8 cellular contexts compared by ENCODE assay signal in the genomic region with DNA sequence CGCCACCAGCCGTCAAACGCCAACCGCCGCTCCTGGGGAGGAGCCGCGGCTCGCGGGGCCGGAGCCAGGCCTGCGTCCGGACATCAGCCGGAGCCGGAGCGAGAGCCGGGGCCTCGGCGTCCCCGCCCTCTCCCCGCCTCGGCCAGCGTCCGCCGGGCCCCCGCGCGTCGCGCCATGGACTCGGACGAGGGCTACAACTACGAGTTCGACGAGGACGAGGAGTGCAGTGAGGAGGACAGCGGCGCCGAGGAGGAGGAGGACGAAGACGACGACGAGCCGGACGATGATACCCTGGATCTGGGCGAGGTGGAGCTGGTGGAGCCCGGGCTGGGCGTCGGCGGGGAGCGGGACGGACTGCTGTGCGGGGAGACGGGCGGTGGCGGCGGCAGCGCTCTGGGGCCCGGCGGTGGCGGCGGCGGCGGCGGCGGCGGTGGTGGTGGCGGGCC. TPM values are rescaled to one million over a fixed set of nuclear protein-coding genes. Genes with fewer than 3 reads are reported as not detected.
DNase-seq lines count a peak whose midpoint lies in the region; ATAC-seq and TF ChIP-seq lines count a peak whose summit lies in the region.

No MANE protein-coding gene starts in this region.

- ATAC-seq in activated T-cell treated with anti-CD3 and anti-CD28 coated beads, Interleukin-2, amount 50 U/mL, for 4 hours, result peak; percentile 23 to 38
- ATAC-seq in right lobe of liver, result peak in 1 of 4 donors; percentile 3

- WGBS in right lobe of liver (ENCODE audit: insufficient coverage, low coverage, low lambda C conversion rate, missing lambda C conversion rate), result 2% methylated on average over 24 of the region's 67 CpGs
- 1% methylated on average over 35 of the region's 67 CpGs; no CpG with 5 or more reads in 1 of the 2 donors for WGBS in thyroid gland, 2 donors

- CTCF ChIA-PET in GM10248 (lab: Yijun Ruan, JAX), result interaction anchor here (3.6 kb wide), 1 partner anchor 11 kb away, joined by 15 read pairs; no protein-coding TSS in a partner anchor

- H3K27me3 ChIP-seq in breast epithelium (no peaks in the 10 kb centered on the region), right lobe of liver (no peaks in the 10 kb centered on the region), thyroid gland (no peaks in the 10 kb centered on the region)

- peaks cover 46% of the 10 kb centered on the region for H3K4me1 Mint-ChIP-seq in activated T-cell treated with anti-CD3 and anti-CD28 coated beads, Interleukin-2, amount 50 U/mL, for 4 hours (ENCODE audit: low read depth)

- H3K9me3 ChIP-seq in breast epithelium (no peaks in the 10 kb centered on the region), right lobe of liver (no peaks in the 10 kb centered on the region), thyroid gland (no peaks in the 10 kb centered on the region)

- H3K9me3 Mint-ChIP-seq in activated T-cell treated with anti-CD3 and anti-CD28 coated beads, Interleukin-2, amount 50 U/mL, for 4 hours, result no peaks in the 10 kb centered on the region

- no peaks in the 10 kb centered on the region for H3K27me3 Mint-ChIP-seq in activated T-cell treated with anti-CD3 and anti-CD28 coated beads, Interleukin-2, amount 50 U/mL, for 4 hours (ENCODE audit: low read depth)

- peaks cover 17% of the 10 kb centered on the region for H3K36me3 Mint-ChIP-seq in activated T-cell treated with anti-CD3 and anti-CD28 coated beads, Interleukin-2, amount 50 U/mL, for 4 hours (ENCODE audit: insufficient read depth)

- TF ChIP-seq CTCF in breast epithelium (IDR thresholded peaks at IDR 0.05) (no peak), right lobe of liver (IDR thresholded peaks at IDR 0.05) (no peak), thyroid gland (IDR thresholded peaks at IDR 0.05) (no peak), GM10248 (IDR thresholded peaks at IDR 0.05; ENCODE audit: control extremely low read depth, extremely low read depth, low read depth, missing control alignments) (no peak)

- intact Hi-C loops in breast epithelium (cut with DNase I; ENCODE audit: low total_unique reads), result no loop called here
- intact Hi-C loops in right lobe of liver (cut with DNase I), result no loop called here
- intact Hi-C loops in thyroid gland (cut with DNase I), result loop anchor here (10.0 kb wide), 1 partner anchor 90 kb away; no protein-coding TSS in a partner anchor

- H3K4me1 ChIP-seq in breast epithelium (peaks cover 6 to 19% of the 10 kb centered on the region in 2 donors), right lobe of liver (peaks cover 0 to 31% (median 7%) of the 10 kb centered on the region in 4 donors), thyroid gland (peaks cover 26 to 36% of the 10 kb centered on the region in 2 donors)

- TF ChIP-seq POLR2A in breast epithelium (IDR thresholded peaks at IDR 0.05) (no peak), right lobe of liver (IDR thresholded peaks at IDR 0.05) (no peak), thyroid gland (IDR thresholded peaks at IDR 0.05) (no peak)

- DNase-seq in activated T-cell treated with anti-CD3 and anti-CD28 coated beads, Interleukin-2, amount 50 U/mL, for 4 hours, result no peak
- DNase-seq in activated T-cell treated with anti-CD3 and anti-CD28 coated beads, Interleukin-2, amount 50 U/mL, for 48 hours, result no peak
- peak; percentile 3 for DNase-seq in HT1080 (ENCODE audit: low read depth)
- peak in 1 of 2 donors; percentile 56 for DNase-seq in breast epithelium (ENCODE audit: low spot score in 2 of 2)
- peak in 1 of 3 donors; percentile 52 for DNase-seq in right lobe of liver
- no peak for DNase-seq in thyroid gland
- no peak for DNase-seq in GM10248 (ENCODE audit: extremely low spot score)
- DNase-seq in medulla oblongata (ENCODE audit: extremely low spot score), result no peak

- H3K27ac ChIP-seq in breast epithelium (peak overlapping the region; percentile 100), right lobe of liver (peak overlapping the region; percentile 98 to 100 (median 100)), thyroid gland (peak overlapping the region; percentile 98 to 99 (median 98))

- H3K36me3 ChIP-seq in breast epithelium (no peaks in the 10 kb centered on the region), right lobe of liver (peaks cover 0 to 6% (median 0%) of the 10 kb centered on the region in 4 donors), thyroid gland (no peaks in the 10 kb centered on the region)

- H3K4me3 ChIP-seq in breast epithelium (peak overlapping the region; percentile 88 to 93 (median 92)), right lobe of liver (peak overlapping the region; percentile 68 to 84 (median 74)), thyroid gland (replicated peaks in 1 of 3) (peak overlapping the region; percentile 42 to 90 (median 52))

- H3K4me3 Mint-ChIP-seq in activated T-cell treated with anti-CD3 and anti-CD28 coated beads, Interleukin-2, amount 50 U/mL, for 4 hours, result peak overlapping the region; percentile 95

- POLR2A ChIA-PET in GM10248 (lab: Yijun Ruan, JAX), result no interaction called here

RNA-seq across cellular contexts. Expression of a gene that starts 0.4 kb away (rescaled TPM):
- 100 to 1,000 TPM; 154 to 167 (median 164) TPM for total RNA-seq in activated T-cell treated with anti-CD3 and anti-CD28 coated beads, Interleukin-2, amount 50 U/mL, for 4 hours
- 39.8 and 50.5 TPM in 2 replicates for total RNA-seq in HT1080 (2014; rRNA removed; shearing (Covaris generic))
- polyA plus RNA-seq in HT1080 (2015; cell fraction: cytosol; rRNA removed), result 29.1 and 37.8 TPM in 2 replicates
- polyA plus RNA-seq in HT1080 (2015; cell fraction: nucleus; rRNA removed), result 57.7 and 59.5 TPM in 2 replicates
- 100 to 1,000 TPM in 1 of 3 donors, 10 to 100 TPM in 2; 54.1 to 106 (median 61.1) TPM for total RNA-seq in breast epithelium
- 10 to 100 TPM; 19.3 to 84.7 (median 69.9) TPM for total RNA-seq in right lobe of liver
- total RNA-seq in thyroid gland, result 10 to 100 TPM; 42.6 to 90.0 (median 58.5) TPM
